1 cellular context compared by ENCODE assay signal in genomic region chr1:233034845-233035244, GRCh38.
TF ChIP-seq lines count a peak whose summit lies in the region.

No MANE protein-coding gene starts in this region.

TF ChIP-seq in SK-N-SH treated with all-trans-retinoic acid at 6 μM for 48 hours, 23 proteins besides CTCF, POLR2A, EP300 and RAD21 (continued from another document):
- TF ChIP-seq TSHZ2 (CRISPR knock-in tag; IDR thresholded peaks at IDR 0.05) = no peak
TF ChIP-seq in SK-N-SH treated with all-trans-retinoic acid at 6 μM for 48 hours: peak in this region for 0.
